In the genomic region with DNA sequence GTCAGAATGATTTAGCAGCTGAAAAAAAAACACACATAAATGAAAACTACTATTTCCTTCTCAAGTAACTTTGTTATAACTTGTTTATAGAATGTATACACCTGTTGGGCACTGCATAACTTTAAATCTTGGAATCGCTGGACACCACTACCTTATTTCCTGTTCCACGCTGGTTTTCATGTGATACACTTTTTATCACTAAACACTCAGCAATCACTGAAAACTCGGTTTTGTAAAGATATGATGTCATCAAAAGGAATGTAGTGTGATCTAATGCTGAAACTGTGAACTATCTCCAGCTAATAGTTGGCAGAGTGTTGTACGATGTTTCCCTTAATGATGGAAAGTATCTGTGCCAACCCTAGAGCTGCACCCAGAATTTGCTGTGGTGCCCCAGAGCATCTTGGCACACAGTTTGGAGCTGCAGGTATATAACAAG, we compare ENCODE assay signal across 12 cellular contexts.
DNase-seq lines count a peak whose midpoint lies in the region; TF ChIP-seq lines count a peak whose summit lies in the region.
"Had no signal": no experiment of that assay in that cellular context is flagged by ENCODE, and none has a peak within 500 bp of the region (broad histone marks: within the 10 kb centered on the region; RNA-seq: fewer than 3 reads in every experiment).

No MANE protein-coding gene starts in this region.

- H3K4me1 ChIP-seq in mesenchymal stem cell (ENCODE audit: control insufficient read depth, insufficient read depth, low read depth, low read length): peaks cover 2% of the 10 kb centered on the region
- peaks cover 0 to 12% (median 2%) of the 10 kb centered on the region in 4 donors for H3K4me1 ChIP-seq in tibial nerve

- H2BK120ac ChIP-seq in mesenchymal stem cell (ENCODE audit: low read depth, low read length): no peak overlapping the region

- H3K9me3 ChIP-seq in mesenchymal stem cell (ENCODE audit: control insufficient read depth, low read length): no peaks in the 10 kb centered on the region
- H3K9me3 ChIP-seq in tibial nerve: no peaks in the 10 kb centered on the region

- no peak overlapping the region for H4K91ac ChIP-seq in mesenchymal stem cell (ENCODE audit: low read length)

- peak overlapping the region; percentile 43 for H3K9ac ChIP-seq in mesenchymal stem cell (ENCODE audit: low read length)

- H3K27me3 ChIP-seq in mesenchymal stem cell (ENCODE audit: control insufficient read depth in 1 of 2, insufficient read depth in 1 of 2, low read length in 2 of 2): no peaks in the 10 kb centered on the region
- no peaks in the 10 kb centered on the region for H3K27me3 ChIP-seq in tibial nerve

- H3K14ac ChIP-seq in mesenchymal stem cell (ENCODE audit: low read length in 2 of 2): no peak overlapping the region

- 6% methylated on average over 2 of the region's 4 CpGs for WGBS in mesenchymal stem cell
- WGBS in tibial nerve, 2 donors: 39 to 42% methylated on average over 4 of the region's 4 CpGs

- H3K23ac ChIP-seq in mesenchymal stem cell (ENCODE audit: low read length in 2 of 2): no peak overlapping the region

- H2AFZ ChIP-seq in mesenchymal stem cell (ENCODE audit: low read depth, low read length): no peak overlapping the region

- no peak for TF ChIP-seq EP300 in tibial nerve (IDR thresholded peaks at IDR 0.05)

- H3K4me3 ChIP-seq in AG10803 (ENCODE audit: low read length) (no peak overlapping the region), cardiac fibroblast (replicated peaks in 1 of 2; ENCODE audit: low read depth in 2 of 2, low read length in 2 of 2) (no peak overlapping the region), mesenchymal stem cell (ENCODE audit: insufficient read depth in 1 of 2, low read depth in 1 of 2, low read length in 2 of 2) (no peak overlapping the region), tibial nerve (no peak overlapping the region)

- no peak overlapping the region for H2BK15ac ChIP-seq in mesenchymal stem cell (ENCODE audit: low read depth, poor library complexity, severe bottlenecking)

- H3K27ac ChIP-seq in mesenchymal stem cell (ENCODE audit: low read length, poor library complexity, severe bottlenecking) (no peak overlapping the region), tibial nerve (no peak overlapping the region)
- H3K27ac ChIP-seq: HL-60 had no signal

- H4K8ac ChIP-seq in mesenchymal stem cell (ENCODE audit: low read length): no peak overlapping the region

- H2BK5ac ChIP-seq in mesenchymal stem cell (ENCODE audit: low read depth, low read length, poor library complexity, severe bottlenecking): no peak overlapping the region

- no peak for TF ChIP-seq POLR2A in tibial nerve (IDR thresholded peaks at IDR 0.05)

- no peak overlapping the region for H3K4me2 ChIP-seq in mesenchymal stem cell (ENCODE audit: low read length, poor library complexity, severe bottlenecking)

- H3K18ac ChIP-seq in mesenchymal stem cell (ENCODE audit: low read depth in 1 of 2, low read length in 2 of 2): no peak overlapping the region

- H3K79me1 ChIP-seq in mesenchymal stem cell (replicated peaks; ENCODE audit: low read length, poor library complexity, severe bottlenecking): no peaks in the 10 kb centered on the region

- no peak overlapping the region for H2BK12ac ChIP-seq in mesenchymal stem cell (ENCODE audit: low read length in 2 of 2)

- H3K36me3 ChIP-seq in mesenchymal stem cell (ENCODE audit: control insufficient read depth in 1 of 2, insufficient read depth in 2 of 2, low read depth in 1 of 2, low read length in 2 of 2) (no peaks in the 10 kb centered on the region), tibial nerve (no peaks in the 10 kb centered on the region)

- H3K4ac ChIP-seq in mesenchymal stem cell (ENCODE audit: low read depth in 1 of 2, low read length in 2 of 2): no peak overlapping the region

- H2AK5ac ChIP-seq in mesenchymal stem cell (ENCODE audit: low read length, severe bottlenecking): no peak overlapping the region

- peak; percentile 18 for DNase-seq in AG10803 (ENCODE audit: low read depth)
- peak; percentile 5 for DNase-seq in LHCN-M2 (ENCODE audit: low read depth)
- peak; percentile 5 to 21 for DNase-seq in cardiac fibroblast (ENCODE audit: low read depth in 2 of 2)
- DNase-seq in mesenchymal stem cell: peak; percentile 54
- no peak for DNase-seq in tibial nerve (ENCODE audit: low spot score in 2 of 2)
- DNase-seq in SKM-1 (lab: John Stamatoyannopoulos, UW; ENCODE audit: unreplicated experiment): no peak
- no peak for DNase-seq in NCI-H2196 treated with DMSO at 0.1 percent for 48 hours (lab: John Stamatoyannopoulos, UW; ENCODE audit: unreplicated experiment)
- DNase-seq in effector CD4-positive, alpha-beta T cell: no peak
- DNase-seq: CD4-positive, CD25-positive, alpha-beta regulatory T cell; NCI-H1092; NCI-H524 treated with DMSO at 0.1 percent for 48 hours had no signal

- TF ChIP-seq CTCF in AG10803 (conservative IDR thresholded peaks at IDR 0.05; ENCODE audit: low read length) (no peak), cardiac fibroblast (IDR thresholded peaks at IDR 0.05; ENCODE audit: low read depth, low read length) (no peak), tibial nerve (IDR thresholded peaks at IDR 0.05) (no peak)

Comparison
In these comparisons a context has a peak if more than half of its experiments do, and no peak if none do; other contexts are left out.
1. DNase-seq: peak in AG10803 (single experiment), LHCN-M2 (single experiment), cardiac fibroblast (2 of 2) and mesenchymal stem cell (single experiment); none in tibial nerve (0 of 2), SKM-1 (single experiment), NCI-H2196 treated with DMSO at 0.1 percent for 48 hours (single experiment) and effector CD4-positive, alpha-beta T cell (single experiment).